18 cellular contexts compared by ENCODE assay signal in the genomic region with DNA sequence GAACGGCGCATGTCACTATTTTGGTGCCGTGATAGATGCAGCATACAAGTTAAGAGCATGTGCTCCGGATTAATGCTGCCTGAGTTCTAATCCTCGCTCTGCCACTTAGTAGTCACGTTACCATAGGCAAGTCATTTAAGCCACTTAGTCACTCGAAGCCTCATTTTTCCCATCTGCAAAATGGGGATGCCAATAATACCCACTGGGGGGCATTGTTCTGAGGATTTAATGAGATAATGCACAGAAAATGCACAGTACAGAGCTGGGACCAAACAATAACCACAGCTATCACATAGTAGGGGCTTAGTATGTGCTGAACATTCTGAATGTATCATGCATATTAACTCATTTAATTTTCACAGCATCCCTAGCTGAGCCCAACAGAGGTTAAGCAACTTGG. TPM values are rescaled to one million over a fixed set of nuclear protein-coding genes. Genes with fewer than 3 reads are reported as not detected.
"Had no signal": no experiment of that assay in that cellular context is flagged by ENCODE, and none has a peak within 500 bp of the region (broad histone marks: within the 10 kb centered on the region; RNA-seq: fewer than 3 reads in every experiment).

No MANE protein-coding gene starts in this region.

- DNase-seq: activated CD4-positive, alpha-beta memory T cell treated with anti-CD3 and anti-CD28 coated beads, Interleukin-2, amount 10 ng/mL, durations not matched to agents 7 days and 5 days; activated CD4-positive, alpha-beta T cell treated with anti-CD3 and anti-CD28 coated beads for 4 hours; activated effector memory CD4-positive, alpha-beta T cell treated with Interleukin-2 at 50 U/mL for 16 hours; activated T-cell treated with anti-CD3 and anti-CD28 coated beads, Interleukin-2, amount 50 U/mL, for 4 hours; hippocampal formation; left ventricle myocardium inferior; mucosa of descending colon; naive thymus-derived CD4-positive, alpha-beta T cell; ovary; stimulated activated CD4-positive, alpha-beta T cell treated with anti-CD3 and anti-CD28 coated beads, Interleukin-1b, Interleukin-23, amount 100 ng/mL, for 48 hours; stomach; tibial artery had no signal

- H3K27ac ChIP-seq: left ventricle myocardium inferior, ovary, tibial artery had no signal

- ATAC-seq: activated naive CD4-positive, alpha-beta T cell treated with anti-CD3 and anti-CD28 coated beads, Interleukin-2, amount 50 U/mL, for 72 hours; activated T-cell treated with anti-CD3 and anti-CD28 coated beads, Interleukin-2, amount 50 U/mL, for 4 hours; mucosa of descending colon; naive thymus-derived CD4-positive, alpha-beta T cell had no signal

- H3K4me3 ChIP-seq: cardiac muscle cell, esophagus muscularis mucosa, left ventricle myocardium inferior, mucosa of descending colon, ovary, sigmoid colon, stomach, tibial artery had no signal

- H3K27me3 ChIP-seq: cardiac muscle cell, esophagus muscularis mucosa, ovary, sigmoid colon, stomach, tibial artery had no signal

- FAIRE-seq: endometrium, urothelium cell line had no signal

- H3K36me3 ChIP-seq: cardiac muscle cell, left ventricle myocardium inferior, ovary, tibial artery had no signal

- H3K9me3 ChIP-seq: esophagus muscularis mucosa, left ventricle myocardium inferior, mucosa of descending colon, ovary, sigmoid colon, stomach, tibial artery had no signal

RNA-seq across cellular contexts. Expression of gene NIPAL4, which starts 9.1 kb away (rescaled TPM):
- total RNA-seq: left ventricle myocardium inferior had no signal
- polyA plus RNA-seq: naive thymus-derived CD4-positive, alpha-beta T cell; ovary had no signal
